In genomic region chr7:2109936-2110585, GRCh38 we compare ENCODE assay signal across 8 cellular contexts.
DNase-seq lines count a peak whose midpoint lies in the region; TF ChIP-seq lines count a peak whose summit lies in the region.

No MANE protein-coding gene starts in this region.

- 88% methylated on average over 23 to 28 of the region's 28 CpGs for WGBS in mesodermal cell (ENCODE audit: insufficient coverage in 2 of 2), 2 experiments
- WGBS in prostate gland, result 93% methylated on average over 28 of the region's 28 CpGs

- DNase-seq in activated naive CD4-positive, alpha-beta T cell treated with Interleukin-2 at 50 U/mL for 16 hours, result peak; percentile 61
- no peak for DNase-seq in activated naive CD4-positive, alpha-beta T cell (lab: John Stamatoyannopoulos, UW)
- DNase-seq in SJCRH30 (peak; percentile 19 to 23), astrocyte of the cerebellum (ENCODE audit: low read depth) (peak; percentile 67), substantia nigra (lab: John Stamatoyannopoulos, UW) (no peak), prostate gland (ENCODE audit: low spot score) (no peak), H7 (no peak)

- H3K36me3 ChIP-seq in SJCRH30, result no peaks in the 10 kb centered on the region
- H3K36me3 ChIP-seq in mesodermal cell (ENCODE audit: control insufficient read depth, insufficient read depth, low read length), result peaks cover 9% of the 10 kb centered on the region
- H3K36me3 ChIP-seq in prostate gland, result no peaks in the 10 kb centered on the region
- no peaks in the 10 kb centered on the region for H3K36me3 ChIP-seq in H7 (replicated peaks; ENCODE audit: control insufficient read depth, insufficient read depth, low read length)

- H3K4me1 ChIP-seq in SJCRH30 (peaks cover 20% of the 10 kb centered on the region), mesodermal cell (ENCODE audit: control insufficient read depth, insufficient read depth, low read length, poor library complexity, severe bottlenecking) (peaks cover 82% of the 10 kb centered on the region), prostate gland (replicated peaks) (no peaks in the 10 kb centered on the region)

- in situ Hi-C loops in astrocyte of the cerebellum (cut with HindIII; ENCODE audit: low sequenced_read_pairs), result no loop called here

- no peak for TF ChIP-seq POLR2A in prostate gland (IDR thresholded peaks at IDR 0.05)

- no peaks in the 10 kb centered on the region for H3K27me3 ChIP-seq in SJCRH30
- no peaks in the 10 kb centered on the region for H3K27me3 ChIP-seq in prostate gland (replicated peaks; ENCODE audit: insufficient read depth)
- no peaks in the 10 kb centered on the region for H3K27me3 ChIP-seq in H7 (ENCODE audit: control insufficient read depth, insufficient read depth, low read length)

- TF ChIP-seq CTCF in astrocyte of the cerebellum (IDR thresholded peaks at IDR 0.05; ENCODE audit: low read depth, low read length, missing control alignments) (no peak), prostate gland (IDR thresholded peaks at IDR 0.05) (no peak)

- H3K4me3 ChIP-seq in SJCRH30, result no peak overlapping the region
- H3K4me3 ChIP-seq in astrocyte of the cerebellum (ENCODE audit: low read depth, low read length), result no peak overlapping the region
- no peak overlapping the region for H3K4me3 ChIP-seq in mesodermal cell (ENCODE audit: extremely low read depth, insufficient read depth, low read length, poor library complexity, severe bottlenecking)
- H3K4me3 ChIP-seq in prostate gland, result no peak overlapping the region
- no peak overlapping the region for H3K4me3 ChIP-seq in H7 (ENCODE audit: insufficient read depth, low read depth, low read length)

- no peak overlapping the region for H3K27ac ChIP-seq in SJCRH30
- H3K27ac ChIP-seq in mesodermal cell (ENCODE audit: low read depth, low read length, severe bottlenecking), result peak overlapping the region; percentile 91
- H3K27ac ChIP-seq in substantia nigra (ENCODE audit: low read depth, low read length, poor library complexity, severe bottlenecking), result peak overlapping the region; percentile 99
- no peak overlapping the region for H3K27ac ChIP-seq in prostate gland

- intact Hi-C loops in prostate gland (cut with DNase I), result loop anchor here (5.0 kb wide), 1 partner anchor 47 kb away; no protein-coding TSS in a partner anchor

- H3K9me3 ChIP-seq in SJCRH30 (replicated peaks) (no peaks in the 10 kb centered on the region), mesodermal cell (ENCODE audit: control insufficient read depth, low read length) (peaks cover 6% of the 10 kb centered on the region), prostate gland (no peaks in the 10 kb centered on the region)

Comparison
In these comparisons a context has a peak if more than half of its experiments do, and no peak if none do; other contexts are left out.
1. DNase-seq: peak in activated naive CD4-positive, alpha-beta T cell treated with Interleukin-2 at 50 U/mL for 16 hours (single experiment), SJCRH30 (2 of 2) and astrocyte of the cerebellum (single experiment); none in activated naive CD4-positive, alpha-beta T cell (0 of 4), substantia nigra (0 of 49), prostate gland (single experiment) and H7 (single experiment).
2. H3K27ac ChIP-seq: peak in mesodermal cell (single experiment) and substantia nigra (single experiment); none in SJCRH30 (single experiment) and prostate gland (0 of 2).